ENCODE assay signal across 11 cellular contexts in the genomic region with DNA sequence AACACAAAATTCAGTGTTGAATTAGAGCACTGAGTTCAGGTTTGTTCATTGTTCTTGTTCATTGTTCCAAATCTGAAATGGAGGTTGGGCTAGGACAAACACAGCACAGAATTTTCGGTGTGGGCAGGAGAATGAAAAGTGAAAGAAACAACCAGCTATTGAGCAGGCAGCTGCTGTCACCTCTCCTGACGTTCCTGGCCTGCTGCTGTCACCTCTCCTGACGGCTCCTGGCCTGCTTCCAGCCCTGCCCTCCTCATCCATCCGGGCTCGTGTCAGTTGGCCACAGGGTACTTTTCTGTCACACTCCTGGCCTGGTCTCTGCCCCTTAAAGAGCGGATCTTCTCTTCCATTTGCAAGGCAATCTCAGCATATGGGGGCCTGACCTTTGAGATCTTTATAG. TPM values are rescaled to one million over a fixed set of nuclear protein-coding genes. Genes with fewer than 3 reads are reported as not detected.
DNase-seq lines count a peak whose midpoint lies in the region; ATAC-seq and TF ChIP-seq lines count a peak whose summit lies in the region.
"Had no signal": no experiment of that assay in that cellular context is flagged by ENCODE, and none has a peak within 500 bp of the region (broad histone marks: within the 10 kb centered on the region; RNA-seq: fewer than 3 reads in every experiment).

No MANE protein-coding gene starts in this region.

- no peak for TF ChIP-seq EP300 in transverse colon (IDR thresholded peaks at IDR 0.05; ENCODE audit: low read depth)

- H4K20me1 ChIP-seq in smooth muscle cell (ENCODE audit: low read depth), result no peaks in the 10 kb centered on the region

- H3K4me1 ChIP-seq in body of pancreas, result no peaks in the 10 kb centered on the region
- no peaks in the 10 kb centered on the region for H3K4me1 ChIP-seq in transverse colon
- no peaks in the 10 kb centered on the region for H3K4me1 ChIP-seq in smooth muscle cell (ENCODE audit: low read depth)
- H3K4me1 ChIP-seq: Caco-2 had no signal

- ATAC-seq in Right ventricle myocardium inferior (peak; percentile 77), body of pancreas (no peak)
- ATAC-seq: effector memory CD8-positive, alpha-beta T cell had no signal

- peaks cover 8% of the 10 kb centered on the region for H3F3A ChIP-seq in smooth muscle cell (ENCODE audit: low read depth)

- no peak overlapping the region for H3K27ac ChIP-seq in body of pancreas
- no peak overlapping the region for H3K27ac ChIP-seq in transverse colon
- no peak overlapping the region for H3K27ac ChIP-seq in smooth muscle cell (ENCODE audit: low read depth)

- no peak for TF ChIP-seq POLR2A in body of pancreas (IDR thresholded peaks at IDR 0.05)
- no peak for TF ChIP-seq POLR2A in transverse colon (IDR thresholded peaks at IDR 0.05)

- H3K9ac ChIP-seq in smooth muscle cell (ENCODE audit: low read depth), result no peak overlapping the region

- H3K79me2 ChIP-seq in smooth muscle cell (ENCODE audit: low read depth), result no peaks in the 10 kb centered on the region

- in situ Hi-C loops in transverse colon (cut with MboI; ENCODE audit: low pct_ligation_motif_present in 1 of 4, low pct_unique_long_range_greater_than_20kb in 1 of 4, low sequenced_read_pairs in 3 of 4), result loop anchor here in 2 of 4 donors (25.0 kb wide), 1 partner anchor 501 kb away; no protein-coding TSS in a partner anchor

- H3K4me2 ChIP-seq in smooth muscle cell, result no peak overlapping the region

- no peak overlapping the region for H3K4me3 ChIP-seq in body of pancreas
- no peak overlapping the region for H3K4me3 ChIP-seq in transverse colon
- no peak overlapping the region for H3K4me3 ChIP-seq in smooth muscle cell

- no peaks in the 10 kb centered on the region for H3K36me3 ChIP-seq in body of pancreas (replicated peaks in 1 of 2; ENCODE audit: insufficient read depth in 1 of 2, low read depth in 2 of 2)
- no peaks in the 10 kb centered on the region for H3K36me3 ChIP-seq in transverse colon
- no peaks in the 10 kb centered on the region for H3K36me3 ChIP-seq in smooth muscle cell (ENCODE audit: low read depth)

- intact Hi-C loops in Right ventricle myocardium inferior (cut with DNase I), result no loop called here
- intact Hi-C loops in cardiac septum (cut with DNase I), result no loop called here
- intact Hi-C loops in body of pancreas (cut with DNase I), result no loop called here
- intact Hi-C loops in transverse colon (cut with DNase I; ENCODE audit: low total_unique reads), result no loop called here

- no peak overlapping the region for H2AFZ ChIP-seq in smooth muscle cell (ENCODE audit: low read depth)

- H3K9me3 ChIP-seq in body of pancreas (no peaks in the 10 kb centered on the region), transverse colon (no peaks in the 10 kb centered on the region), smooth muscle cell (replicated peaks; ENCODE audit: low read depth) (no peaks in the 10 kb centered on the region)
- H3K9me3 ChIP-seq: Caco-2 had no signal

- H3K27me3 ChIP-seq in body of pancreas (no peaks in the 10 kb centered on the region), transverse colon (no peaks in the 10 kb centered on the region), smooth muscle cell (ENCODE audit: low read depth) (no peaks in the 10 kb centered on the region)

- TF ChIP-seq CTCF in body of pancreas (IDR thresholded peaks at IDR 0.05), result no peak
- no peak for TF ChIP-seq CTCF in transverse colon (IDR thresholded peaks at IDR 0.05)
- no peak for TF ChIP-seq CTCF in smooth muscle cell (IDR thresholded peaks at IDR 0.05; ENCODE audit: borderline replicate concordance, insufficient read depth, poor library complexity, severe bottlenecking)

- DNase-seq in Right ventricle myocardium inferior (ENCODE audit: missing footprints), result peak; percentile 68
- no peak for DNase-seq in cardiac septum (ENCODE audit: low spot score)
- peak; percentile 7 for DNase-seq in NCI-H1105 (lab: John Stamatoyannopoulos, UW)
- peak in 3 of 4 donors; percentile 12 to 33 (median 29) for DNase-seq in body of pancreas
- peak; percentile 16 for DNase-seq in transverse colon
- DNase-seq in stimulated activated CD4-positive, alpha-beta T cell treated with anti-CD3 and anti-CD28 coated beads, Interleukin-4, amount 100 ng/mL, for 4 hours, result no peak
- DNase-seq in HK-2 (ENCODE audit: unreplicated experiment), result no peak
- DNase-seq in smooth muscle cell (lab: John Stamatoyannopoulos, UW; ENCODE audit: unreplicated experiment), result no peak
- DNase-seq: activated gamma-delta T cell treated with Interleukin-2 at 50 U/mL for 16 hours; Caco-2; effector memory CD8-positive, alpha-beta T cell had no signal

- 21 to 23% methylated on average over 6 of the region's 6 CpGs for WGBS in body of pancreas, 2 donors
- 39 to 50% methylated on average over 1 to 6 of the region's 6 CpGs for WGBS in transverse colon (ENCODE audit: low coverage in 1 of 2), 2 donors
- 74% methylated on average over 6 of the region's 6 CpGs for WGBS in smooth muscle cell (ENCODE audit: low lambda C conversion rate)

RNA-seq across cellular contexts. Expression of a gene that starts 45.2 kb away (rescaled TPM):
- 1,804 TPM for total RNA-seq in Right ventricle myocardium inferior
- total RNA-seq in cardiac septum, result 1,231 TPM
- total RNA-seq in body of pancreas, result 1 to 10 TPM; 3.9 to 4.9 TPM
- total RNA-seq in transverse colon, result 10 to 100 TPM in 1 of 4 donors, 1 to 10 TPM in 2, under 1 TPM in 1; 0.79 to 17.1 (median 5.1) TPM
- total RNA-seq in smooth muscle cell, result 0.49 and 1.5 TPM in 2 replicates
- polyA plus RNA-seq in smooth muscle cell, result 2.0 TPM in 1 of 2 replicates, not detected in the other
- total RNA-seq: Caco-2 had no signal

Comparison
In these comparisons a context has a peak if more than half of its experiments do, and no peak if none do; other contexts are left out.
1. DNase-seq: peak in Right ventricle myocardium inferior (single experiment), NCI-H1105 (single experiment), body of pancreas (3 of 4) and transverse colon (single experiment); none in cardiac septum (single experiment), stimulated activated CD4-positive, alpha-beta T cell treated with anti-CD3 and anti-CD28 coated beads, Interleukin-4, amount 100 ng/mL, for 4 hours (0 of 2), HK-2 (single experiment) and smooth muscle cell (single experiment).
2. RNA of a gene that starts 45.2 kb away (total RNA-seq): 1,804 TPM in Right ventricle myocardium inferior (single experiment) and 1,231 TPM in cardiac septum (single experiment); 0.79 to 17.1 TPM in transverse colon, 3.9 to 4.9 TPM in body of pancreas and 0.49 to 1.5 TPM in smooth muscle cell; every median in the first group is over 10 times any median in the second.